Comparison of ENCODE assay signal across 2 cellular contexts in genomic region chrX:136794080-136794479, GRCh38.
TF ChIP-seq lines count a peak whose summit lies in the region.

No MANE protein-coding gene starts in this region.

TF ChIP-seq in GM23338, 12 proteins besides CTCF, POLR2A, EP300 and RAD21 (continued from another document):
- no peak for TF ChIP-seq REST (IDR thresholded peaks at IDR 0.05; ENCODE audit: unreplicated experiment)

TF ChIP-seq in WTC11, 78 proteins besides CTCF, POLR2A, EP300 and RAD21 (continued from another document):
- TF ChIP-seq ZBTB43 (CRISPR knock-in tag; IDR thresholded peaks at IDR 0.05) (no peak), E2F1 (CRISPR knock-in tag; IDR thresholded peaks at IDR 0.05) (no peak)
